5 cellular contexts compared by ENCODE assay signal in the genomic region with DNA sequence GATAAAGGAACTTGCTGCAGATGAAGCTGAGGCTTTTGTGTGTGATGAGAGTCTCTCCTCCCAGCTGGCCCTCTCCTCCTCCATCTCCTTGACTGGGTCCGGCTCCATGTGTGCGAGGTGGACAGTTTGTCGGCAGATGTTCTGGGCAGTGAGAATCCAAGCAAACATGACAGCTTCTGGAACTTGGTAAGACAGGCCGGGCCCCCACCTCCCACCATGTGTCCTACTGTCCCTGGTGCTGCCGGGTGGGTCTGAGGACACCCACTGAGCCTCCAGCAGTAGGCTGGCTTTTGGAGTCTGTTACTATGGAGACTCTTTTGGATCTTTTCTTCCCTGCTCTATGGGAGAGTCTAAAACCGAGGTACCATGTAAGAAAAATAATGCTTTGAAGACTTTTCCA.
"Had no signal": no experiment of that assay in that cellular context is flagged by ENCODE, and none has a peak within 500 bp of the region (broad histone marks: within the 10 kb centered on the region; RNA-seq: fewer than 3 reads in every experiment).

No MANE protein-coding gene starts in this region.

- H3K4me2 ChIP-seq: GM23338 had no signal

- H3K4me1 Mint-ChIP-seq: GM23338, H9 had no signal

- H3K4me3 ChIP-seq: GM23338, K562 had no signal

- ATAC-seq: GM23338, K562 had no signal

- H3K9me3 Mint-ChIP-seq: GM23338, H9 had no signal

- H2AFZ ChIP-seq: GM23338 had no signal

- H3K27ac Mint-ChIP-seq: GM23338, H9 had no signal

- H3K4me3 Mint-ChIP-seq: GM23338, H9 had no signal

- DNase-seq: H9, HCEC 1CT, IMR-90 had no signal
